23 cellular contexts compared by ENCODE assay signal in the genomic region with DNA sequence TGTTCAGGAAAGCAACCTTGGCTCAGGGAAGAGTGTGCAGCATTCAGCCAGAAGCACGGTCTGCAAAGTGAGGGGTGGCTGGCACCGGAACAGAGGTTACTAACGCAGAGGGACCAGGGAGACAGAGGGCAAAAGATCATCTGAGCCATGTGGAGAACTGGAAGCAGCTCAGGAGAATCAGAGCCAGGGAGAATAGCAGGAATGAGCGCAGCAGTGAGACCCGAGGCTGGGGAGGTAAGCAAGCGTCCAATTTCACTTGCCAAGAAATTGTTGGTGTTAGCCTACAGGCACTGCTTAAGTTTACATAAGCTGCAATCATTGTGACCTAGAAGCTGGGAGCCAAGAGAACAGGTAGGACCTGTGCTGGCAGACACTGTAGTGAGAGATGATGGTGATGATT.
"Had no signal": no experiment of that assay in that cellular context is flagged by ENCODE, and none has a peak within 500 bp of the region (broad histone marks: within the 10 kb centered on the region; RNA-seq: fewer than 3 reads in every experiment).

No MANE protein-coding gene starts in this region.

- ATAC-seq: K562, Right ventricle myocardium inferior, SK-N-SH treated with all-trans-retinoic acid at 6 μM for 48 hours had no signal

- DNase-seq: Kasumi-1; MV-4-11; NCI-H1048; NCI-H1105; NCI-H1417 treated with DMSO at 0.1 percent for 48 hours; NCI-H146; NCI-H1694 treated with DMSO at 0.1 percent for 48 hours; NCI-H1930; NCI-H2081; NCI-H2107; NCI-H2227 treated with DMSO at 0.1 percent for 48 hours; NCI-H524; NK-92 treated with Interleukin-12 subunit alpha and Interleukin-12 subunit beta, amount 100 ng/mL, for 24 hours; OCI-M1; PC-9; Peyer's patch; SHP77 treated with DMSO at 0.1 percent for 48 hours; SJCRH30 had no signal

- H3K9me3 ChIP-seq: Peyer's patch, SJCRH30 had no signal

- H3K27me3 ChIP-seq: Peyer's patch, SJCRH30 had no signal

- H3K4me1 Mint-ChIP-seq: IgD-negative memory B cell had no signal

- H3K36me3 ChIP-seq: Peyer's patch, SJCRH30 had no signal

- H3K4me3 ChIP-seq: K562, PC-9, Peyer's patch, SJCRH30 had no signal

- H3K27ac ChIP-seq: KMS-11, PC-9, Peyer's patch, SJCRH30 had no signal

- H3K4me2 ChIP-seq: KMS-11, PC-9 had no signal

- H3K36me3 Mint-ChIP-seq: IgD-negative memory B cell had no signal

- H2AFZ ChIP-seq: PC-9 had no signal

- H3K4me3 Mint-ChIP-seq: IgD-negative memory B cell had no signal

- H3K4me1 ChIP-seq: SJCRH30 had no signal

- H3K9ac ChIP-seq: KMS-11 had no signal

- H3K27ac Mint-ChIP-seq: IgD-negative memory B cell had no signal
